ENCODE assay signal across 8 cellular contexts in genomic region chr5:67215592-67216471, GRCh38. TPM values are rescaled to one million over a fixed set of nuclear protein-coding genes. Genes with fewer than 3 reads are reported as not detected.
A peak's percentile ranks its signal among the peaks of the same experiment; 100 is the strongest.
DNase-seq lines count a peak whose midpoint lies in the region; ATAC-seq and TF ChIP-seq lines count a peak whose summit lies in the region.

No MANE protein-coding gene starts in this region.

- H3K36me3 Mint-ChIP-seq in naive thymus-derived CD4-positive, alpha-beta T cell: peaks cover 0 to 34% (median 3%) of the 10 kb centered on the region in 5 donors

- H3K27ac Mint-ChIP-seq in naive thymus-derived CD4-positive, alpha-beta T cell: peak overlapping the region; percentile 95 to 100 (median 99)

- H3K9me2 ChIP-seq in DOHH2 (replicated peaks; ENCODE audit: control insufficient read depth, low read length): no peaks in the 10 kb centered on the region

- ATAC-seq in GM21576 (IDR thresholded peaks at IDR 0.05; ENCODE audit: unreplicated experiment): peak; percentile 99
- peak; percentile 98 for ATAC-seq in naive thymus-derived CD4-positive, alpha-beta T cell
- peak; percentile 92 for ATAC-seq in stimulated activated naive CD8-positive, alpha-beta T cell treated with anti-CD3 and anti-CD28 coated beads, Interleukin-15, Interleukin-2, amounts not matched to agents 100 U/mL and 50 U/mL, for 24 hours

- 0 out of 2 replicates have a peak, but pooled peaks cover 7% of the 10 kb centered on the region for H3F3A ChIP-seq in DOHH2 (ENCODE audit: control insufficient read depth, insufficient read depth)

- H3K4me3 ChIP-seq in DOHH2 (ENCODE audit: low read length) (peak overlapping the region; percentile 66), dorsolateral prefrontal cortex (peak overlapping the region in 43 of 59 donors; percentile 3 to 48 (median 34))
- H3K4me3 ChIP-seq in naive thymus-derived CD4-positive, alpha-beta T cell (ENCODE audit: low read length): peak overlapping the region; percentile 6

- TF ChIP-seq CTCF in DOHH2 (IDR thresholded peaks at IDR 0.05; ENCODE audit: low read depth, low read length, poor library complexity, severe bottlenecking) (no peak), dorsolateral prefrontal cortex (IDR thresholded peaks at IDR 0.05 in 54 of 56, conservative IDR thresholded peaks at IDR 0.05 in 2 of 56; ENCODE audit: low read depth in 1 of 56, partially characterized antibody in 56 of 56) (peak in 1 of 56 donors; percentile 10)

- CTCF ChIA-PET in naive thymus-derived CD4-positive, alpha-beta T cell (lab: Charles Lee): interaction anchor here (1.0 to 1.8 kb wide), 7 partner anchors 10 to 1037 kb away, joined by 3 to 14 read pairs (median 5); no protein-coding TSS in a partner anchor

- no peaks in the 10 kb centered on the region for H3K36me3 ChIP-seq in DOHH2 (ENCODE audit: control insufficient read depth, low read length)
- no peaks in the 10 kb centered on the region for H3K36me3 ChIP-seq in naive thymus-derived CD4-positive, alpha-beta T cell (ENCODE audit: control insufficient read depth in 2 of 3, insufficient read depth in 3 of 3, low read length in 3 of 3)

- no peaks in the 10 kb centered on the region for H4K20me1 ChIP-seq in DOHH2 (ENCODE audit: control insufficient read depth, insufficient read depth, low read depth, low read length)

- POLR2A ChIA-PET in naive thymus-derived CD4-positive, alpha-beta T cell (lab: Charles Lee): interaction anchor here (1.0 to 4.7 kb wide), 7 partner anchors 9 to 1054 kb away, joined by 3 to 33 read pairs (median 5); partner anchors contain the start of gene PIK3R1

- no peaks in the 10 kb centered on the region for H3K27me3 Mint-ChIP-seq in naive thymus-derived CD4-positive, alpha-beta T cell

- peak; percentile 49 for DNase-seq in M059J (ENCODE audit: low read depth)
- peak; percentile 75 for DNase-seq in activated CD4-positive, alpha-beta T cell treated with anti-CD3 and anti-CD28 coated beads for 48 hours
- peak in 6 of 10 donors; percentile 44 to 65 (median 60) for DNase-seq in dorsolateral prefrontal cortex
- peak; percentile 52 to 85 (median 76) for DNase-seq in naive thymus-derived CD4-positive, alpha-beta T cell
- DNase-seq in stimulated activated naive CD8-positive, alpha-beta T cell treated with anti-CD3 and anti-CD28 coated beads, Interleukin-15, Interleukin-2, amounts not matched to agents 100 U/mL and 50 U/mL, for 24 hours: peak; percentile 73
- DNase-seq in middle frontal gyrus (ENCODE audit: extremely low spot score, low spot score): no peak

- H3K4me2 ChIP-seq in DOHH2 (ENCODE audit: low read length): peak overlapping the region; percentile 90

- H3K4me1 ChIP-seq in DOHH2 (ENCODE audit: control insufficient read depth, low read length): peaks cover 22% of the 10 kb centered on the region
- H3K4me1 ChIP-seq in naive thymus-derived CD4-positive, alpha-beta T cell (ENCODE audit: control insufficient read depth in 2 of 2, insufficient read depth in 2 of 2, low read length in 2 of 2): peaks cover 42 to 46% of the 10 kb centered on the region in 2 donors

- H3K9me3 ChIP-seq in DOHH2 (ENCODE audit: control insufficient read depth, insufficient read depth, low read length): no peaks in the 10 kb centered on the region
- H3K9me3 ChIP-seq in naive thymus-derived CD4-positive, alpha-beta T cell (ENCODE audit: control insufficient read depth in 2 of 3, low read length in 3 of 3): no peaks in the 10 kb centered on the region

- peaks cover 0 to 15% (median 0%) of the 10 kb centered on the region in 11 donors for H3K9me3 Mint-ChIP-seq in naive thymus-derived CD4-positive, alpha-beta T cell

- no peaks in the 10 kb centered on the region for H3K79me2 ChIP-seq in DOHH2 (ENCODE audit: control insufficient read depth, low read length)

- H3K4me3 Mint-ChIP-seq in naive thymus-derived CD4-positive, alpha-beta T cell: peak overlapping the region; percentile 32 to 95 (median 77)

- H3K27ac ChIP-seq in DOHH2 (ENCODE audit: low read depth, low read length): peak overlapping the region; percentile 68
- peak overlapping the region in 36 of 59 donors; percentile 5 to 81 (median 38) for H3K27ac ChIP-seq in dorsolateral prefrontal cortex
- peak overlapping the region; percentile 74 for H3K27ac ChIP-seq in naive thymus-derived CD4-positive, alpha-beta T cell (ENCODE audit: low read depth, low read length)

- H3K4me1 Mint-ChIP-seq in naive thymus-derived CD4-positive, alpha-beta T cell: peaks cover 37 to 74% (median 66%) of the 10 kb centered on the region in 7 donors

- intact Hi-C loops in dorsolateral prefrontal cortex (cut with DNase I): loop anchor here in 1 of 2 donors (2.0 to 10.0 kb wide), 2 partner anchors 61 to 401 kb away; no protein-coding TSS in a partner anchor
- intact Hi-C loops in naive thymus-derived CD4-positive, alpha-beta T cell (cut with micrococcal nuclease): loop anchor here (1.0 kb wide), 1 partner anchor 9 kb away; no protein-coding TSS in a partner anchor

- no peaks in the 10 kb centered on the region for H3K27me3 ChIP-seq in DOHH2 (ENCODE audit: control insufficient read depth, low read length)
- H3K27me3 ChIP-seq in dorsolateral prefrontal cortex: no peaks in the 10 kb centered on the region
- H3K27me3 ChIP-seq in naive thymus-derived CD4-positive, alpha-beta T cell (ENCODE audit: control insufficient read depth in 2 of 2, insufficient read depth in 2 of 2, low read length in 2 of 2): no peaks in the 10 kb centered on the region

RNA-seq across cellular contexts. Expression of gene CD180, which starts 19.2 kb away (rescaled TPM):
- total RNA-seq in M059J (2014; rRNA removed; shearing (Covaris generic)): 0.05 and 0.07 TPM in 2 replicates
- total RNA-seq in dorsolateral prefrontal cortex: 1 to 10 TPM in 35 of 120 experiments, under 1 TPM in 84, not detected in 1; 0.16 to 3.3 (median 0.61) TPM
- total RNA-seq in naive thymus-derived CD4-positive, alpha-beta T cell: 1 to 10 TPM in 3 of 5 experiments, under 1 TPM in 2; 0.37 to 6.4 (median 1.7) TPM
- under 1 TPM; 0.20 to 0.22 TPM for polyA plus RNA-seq in naive thymus-derived CD4-positive, alpha-beta T cell

Comparison
In these comparisons a context has a peak if more than half of its experiments do, and no peak if none do; other contexts are left out.
1. H3K4me3 ChIP-seq: peak in every context shown above with its lines; median percentile 66 in DOHH2; 34 in dorsolateral prefrontal cortex; 6 in naive thymus-derived CD4-positive, alpha-beta T cell.